16 cellular contexts compared by ENCODE assay signal in the genomic region with DNA sequence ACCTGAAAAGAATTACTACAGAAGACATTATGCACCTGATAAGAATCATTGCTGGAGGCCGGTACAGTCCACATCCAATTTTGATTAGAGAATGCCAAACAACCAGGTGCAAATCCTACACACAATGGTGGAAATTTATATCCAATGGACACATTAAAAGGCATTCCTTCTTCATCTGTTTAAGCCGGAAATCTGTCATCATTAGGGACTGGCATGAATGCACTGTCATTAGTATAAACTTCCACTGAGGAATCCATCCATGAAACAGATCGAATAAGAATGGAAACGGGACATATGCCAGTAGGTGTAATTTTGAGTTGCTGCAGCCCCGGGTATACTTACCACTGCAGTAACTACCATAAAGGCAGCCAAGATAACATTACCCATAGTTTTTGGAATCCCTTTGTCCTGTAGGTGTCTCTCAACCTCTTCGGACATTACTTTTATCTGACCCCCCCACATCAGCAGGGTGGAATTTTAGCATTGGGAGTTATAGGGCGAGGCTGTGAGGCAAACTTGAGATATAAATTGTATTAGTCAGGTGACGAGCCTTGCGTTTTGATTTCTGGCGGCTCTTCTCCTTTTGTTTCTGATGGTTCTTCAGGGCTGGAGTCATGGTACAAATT. TPM values are rescaled to one million over a fixed set of nuclear protein-coding genes. Genes with fewer than 3 reads are reported as not detected.
DNase-seq lines count a peak whose midpoint lies in the region; ATAC-seq and TF ChIP-seq lines count a peak whose summit lies in the region.
"Had no signal": no experiment of that assay in that cellular context is flagged by ENCODE, and none has a peak within 500 bp of the region (broad histone marks: within the 10 kb centered on the region; RNA-seq: fewer than 3 reads in every experiment).

No MANE protein-coding gene starts in this region.

- peaks cover 0 to 4% (median 3%) of the 10 kb centered on the region in 4 donors for H3K9me3 ChIP-seq in esophagus muscularis mucosa
- no peaks in the 10 kb centered on the region for H3K9me3 ChIP-seq in right lobe of liver
- peaks cover 1% of the 10 kb centered on the region for H3K9me3 ChIP-seq in upper lobe of right lung

- WGBS in esophagus muscularis mucosa: 79% methylated on average over 10 of the region's 10 CpGs
- 86% methylated on average over 7 of the region's 10 CpGs for WGBS in right lobe of liver (ENCODE audit: insufficient coverage, low coverage, low lambda C conversion rate, missing lambda C conversion rate)

- H3K27me3 ChIP-seq in esophagus muscularis mucosa (no peaks in the 10 kb centered on the region), right lobe of liver (no peaks in the 10 kb centered on the region), upper lobe of right lung (no peaks in the 10 kb centered on the region)

- ATAC-seq in right lobe of liver: peak in 3 of 4 donors; percentile 25 to 52 (median 48)
- no peak for ATAC-seq in upper lobe of right lung
- ATAC-seq: GM12878 had no signal

- no peak for TF ChIP-seq POLR2A in esophagus muscularis mucosa (IDR thresholded peaks at IDR 0.05; ENCODE audit: low read depth)
- TF ChIP-seq POLR2A in right lobe of liver (IDR thresholded peaks at IDR 0.05): no peak

- TF ChIP-seq CTCF in esophagus muscularis mucosa (IDR thresholded peaks at IDR 0.05) (no peak), right lobe of liver (IDR thresholded peaks at IDR 0.05) (peak in 3 of 4 donors; percentile 27 to 40 (median 32)), upper lobe of right lung (IDR thresholded peaks at IDR 0.05) (no peak)

- no peaks in the 10 kb centered on the region for H3K36me3 ChIP-seq in esophagus muscularis mucosa
- no peaks in the 10 kb centered on the region for H3K36me3 ChIP-seq in right lobe of liver
- no peaks in the 10 kb centered on the region for H3K36me3 ChIP-seq in upper lobe of right lung

- H3K27ac ChIP-seq in esophagus muscularis mucosa (replicated peaks in 1 of 4) (no peak overlapping the region), right lobe of liver (no peak overlapping the region), upper lobe of right lung (no peak overlapping the region)
- H3K27ac ChIP-seq: HL-60, KMS-11 had no signal

- TF ChIP-seq RAD21 in Ishikawa (IDR thresholded peaks at IDR 0.05; ENCODE audit: low read depth): no peak

- intact Hi-C loops in esophagus muscularis mucosa (cut with DNase I) (no loop called here), right lobe of liver (cut with DNase I) (no loop called here), upper lobe of right lung (cut with DNase I) (no loop called here)

- TF ChIP-seq EP300 in Ishikawa (IDR thresholded peaks at IDR 0.05; ENCODE audit: borderline replicate concordance): peak; percentile 67
- no peak for TF ChIP-seq EP300 in esophagus muscularis mucosa (IDR thresholded peaks at IDR 0.05)

- H3K4me1 ChIP-seq in esophagus muscularis mucosa (peaks cover 0 to 6% (median 3%) of the 10 kb centered on the region in 4 donors), right lobe of liver (peaks cover 0 to 61% (median 19%) of the 10 kb centered on the region in 4 donors), upper lobe of right lung (peaks cover 28% of the 10 kb centered on the region)

- H3K4me3 ChIP-seq in esophagus muscularis mucosa: no peak overlapping the region
- no peak overlapping the region for H3K4me3 ChIP-seq in right lobe of liver
- H3K4me3 ChIP-seq in upper lobe of right lung: no peak overlapping the region
- H3K4me3 ChIP-seq: GM12878 had no signal

- DNase-seq in esophagus muscularis mucosa (ENCODE audit: extremely low spot score) (peak; percentile 55), right lobe of liver (no peak), NCI-H82 treated with DMSO at 0.1 percent for 48 hours (lab: John Stamatoyannopoulos, UW; ENCODE audit: unreplicated experiment) (no peak), kidney tubule cell (ENCODE audit: low spot score) (no peak), GM03348 (ENCODE audit: low spot score) (no peak), upper lobe of right lung (no peak)
- DNase-seq: AML-193; CD4-positive, alpha-beta memory T cell; DMS153; DMS79; GDM1; H9 had no signal

TF ChIP-seq in Ishikawa, 13 proteins besides CTCF, POLR2A, EP300 and RAD21:
- TF ChIP-seq CEBPB (IDR thresholded peaks at IDR 0.05) (no peak), TEAD4 (IDR thresholded peaks at IDR 0.05) (no peak; the same call in 1 of the 2 replicates), TAF1 (IDR thresholded peaks at IDR 0.05; ENCODE audit: low read depth) (no peak), EGR1 (IDR thresholded peaks at IDR 0.05) (no peak), CREB1 (IDR thresholded peaks at IDR 0.05; ENCODE audit: low read depth) (no peak), NFIC (IDR thresholded peaks at IDR 0.05) (peak; percentile 65), TCF12 (IDR thresholded peaks at IDR 0.05; ENCODE audit: low read depth) (peak; percentile 56), FOXM1 (IDR thresholded peaks at IDR 0.05; ENCODE audit: borderline replicate concordance, low read depth) (peak; percentile 39; the same call in 1 of the 2 replicates), YY1 (IDR thresholded peaks at IDR 0.05; ENCODE audit: low read depth) (no peak)
- TF ChIP-seq, protein P1, sequence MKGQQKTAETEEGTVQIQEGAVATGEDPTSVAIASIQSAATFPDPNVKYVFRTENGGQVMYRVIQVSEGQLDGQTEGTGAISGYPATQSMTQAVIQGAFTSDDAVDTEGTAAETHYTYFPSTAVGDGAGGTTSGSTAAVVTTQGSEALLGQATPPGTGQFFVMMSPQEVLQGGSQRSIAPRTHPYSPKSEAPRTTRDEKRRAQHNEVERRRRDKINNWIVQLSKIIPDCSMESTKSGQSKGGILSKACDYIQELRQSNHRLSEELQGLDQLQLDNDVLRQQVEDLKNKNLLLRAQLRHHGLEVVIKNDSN (IDR thresholded peaks at IDR 0.05): no peak
- TF ChIP-seq, protein P2, sequence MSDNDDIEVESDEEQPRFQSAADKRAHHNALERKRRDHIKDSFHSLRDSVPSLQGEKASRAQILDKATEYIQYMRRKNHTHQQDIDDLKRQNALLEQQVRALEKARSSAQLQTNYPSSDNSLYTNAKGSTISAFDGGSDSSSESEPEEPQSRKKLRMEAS (IDR thresholded peaks at IDR 0.05): no peak
- TF ChIP-seq, protein P3, sequence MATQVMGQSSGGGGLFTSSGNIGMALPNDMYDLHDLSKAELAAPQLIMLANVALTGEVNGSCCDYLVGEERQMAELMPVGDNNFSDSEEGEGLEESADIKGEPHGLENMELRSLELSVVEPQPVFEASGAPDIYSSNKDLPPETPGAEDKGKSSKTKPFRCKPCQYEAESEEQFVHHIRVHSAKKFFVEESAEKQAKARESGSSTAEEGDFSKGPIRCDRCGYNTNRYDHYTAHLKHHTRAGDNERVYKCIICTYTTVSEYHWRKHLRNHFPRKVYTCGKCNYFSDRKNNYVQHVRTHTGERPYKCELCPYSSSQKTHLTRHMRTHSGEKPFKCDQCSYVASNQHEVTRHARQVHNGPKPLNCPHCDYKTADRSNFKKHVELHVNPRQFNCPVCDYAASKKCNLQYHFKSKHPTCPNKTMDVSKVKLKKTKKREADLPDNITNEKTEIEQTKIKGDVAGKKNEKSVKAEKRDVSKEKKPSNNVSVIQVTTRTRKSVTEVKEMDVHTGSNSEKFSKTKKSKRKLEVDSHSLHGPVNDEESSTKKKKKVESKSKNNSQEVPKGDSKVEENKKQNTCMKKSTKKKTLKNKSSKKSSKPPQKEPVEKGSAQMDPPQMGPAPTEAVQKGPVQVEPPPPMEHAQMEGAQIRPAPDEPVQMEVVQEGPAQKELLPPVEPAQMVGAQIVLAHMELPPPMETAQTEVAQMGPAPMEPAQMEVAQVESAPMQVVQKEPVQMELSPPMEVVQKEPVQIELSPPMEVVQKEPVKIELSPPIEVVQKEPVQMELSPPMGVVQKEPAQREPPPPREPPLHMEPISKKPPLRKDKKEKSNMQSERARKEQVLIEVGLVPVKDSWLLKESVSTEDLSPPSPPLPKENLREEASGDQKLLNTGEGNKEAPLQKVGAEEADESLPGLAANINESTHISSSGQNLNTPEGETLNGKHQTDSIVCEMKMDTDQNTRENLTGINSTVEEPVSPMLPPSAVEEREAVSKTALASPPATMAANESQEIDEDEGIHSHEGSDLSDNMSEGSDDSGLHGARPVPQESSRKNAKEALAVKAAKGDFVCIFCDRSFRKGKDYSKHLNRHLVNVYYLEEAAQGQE (IDR thresholded peaks at IDR 0.05; ENCODE audit: low read depth): no peak

RNA-seq across cellular contexts. Expression of a gene that starts 36.5 kb away (rescaled TPM):
- total RNA-seq in esophagus muscularis mucosa (10 to 100 TPM in 1 of 4 donors, 1 to 10 TPM in 3; 7.9 to 12.7 (median 9.6) TPM), right lobe of liver (1,000 to 10,000 TPM in 2 of 6 experiments, 100 to 1,000 TPM in 4; 203 to 2,018 (median 421) TPM), upper lobe of right lung (22.5 TPM)
- total RNA-seq: CD4-positive, alpha-beta memory T cell had no signal

RNA-seq across cellular contexts. Expression of a gene that starts 54.1 kb away (rescaled TPM):
- total RNA-seq in esophagus muscularis mucosa (10 to 100 TPM; 12.1 to 29.7 (median 19.3) TPM), right lobe of liver (100 to 1,000 TPM; 169 to 782 (median 334) TPM), upper lobe of right lung (63.6 TPM)

Comparison
In these comparisons a context has a peak if more than half of its experiments do, and no peak if none do; other contexts are left out.
1. CTCF ChIP-seq: peak in right lobe of liver (3 of 4); none in esophagus muscularis mucosa (0 of 3) and upper lobe of right lung (single experiment).